In genomic region chr5:141529002-141529401, GRCh38 we compare ENCODE assay signal across 8 cellular contexts. TPM values are rescaled to one million over a fixed set of nuclear protein-coding genes. Genes with fewer than 3 reads are reported as not detected.
A peak's percentile ranks its signal among the peaks of the same experiment; 100 is the strongest.
DNase-seq lines count a peak whose midpoint lies in the region; ATAC-seq and TF ChIP-seq lines count a peak whose summit lies in the region.

No MANE protein-coding gene starts in this region.

- H3K23ac ChIP-seq in trophoblast cell (ENCODE audit: low read length) = no peak overlapping the region

- H3K79me1 ChIP-seq in trophoblast cell (ENCODE audit: low read length) = peaks cover 9% of the 10 kb centered on the region

- no peak overlapping the region for H3K18ac ChIP-seq in trophoblast cell (ENCODE audit: low read length)

- no peaks in the 10 kb centered on the region for H3K9me3 ChIP-seq in trophoblast cell (ENCODE audit: insufficient read depth, low read depth, low read length)

- no peak overlapping the region for H4K12ac ChIP-seq in trophoblast cell (ENCODE audit: low read depth, low read length)

- H3K9ac ChIP-seq in trophoblast cell (ENCODE audit: low read length) = no peak overlapping the region

- H3K4ac ChIP-seq in trophoblast cell (ENCODE audit: low read depth, low read length) = no peak overlapping the region

- ATAC-seq in GM18505 (IDR thresholded peaks at IDR 0.05; ENCODE audit: unreplicated experiment) (peak; percentile 47), HG02885 (IDR thresholded peaks at IDR 0.05; ENCODE audit: poor library complexity, unreplicated experiment) (peak; percentile 32)

- no peak overlapping the region for H2AFZ ChIP-seq in trophoblast cell (ENCODE audit: insufficient read depth, low read length, poor library complexity)

- H2BK12ac ChIP-seq in trophoblast cell (ENCODE audit: low read length) = no peak overlapping the region

- no peaks in the 10 kb centered on the region for H3K27me3 ChIP-seq in trophoblast cell (ENCODE audit: insufficient read depth, low read length)

- no peak for TF ChIP-seq POLR2A in GM18505 (IDR thresholded peaks at IDR 0.05; ENCODE audit: borderline replicate concordance, extremely low read depth, insufficient read depth, insufficient read length)

- peaks cover 1% of the 10 kb centered on the region for H3K79me2 ChIP-seq in trophoblast cell (ENCODE audit: control insufficient read depth, insufficient read depth, low read length, poor library complexity)

- H3K4me1 ChIP-seq in trophoblast cell (ENCODE audit: control insufficient read depth in 1 of 2, insufficient read depth in 2 of 2, low read length in 2 of 2) = peaks cover 6 to 11% of the 10 kb centered on the region in 2 experiments

- H3K27ac ChIP-seq in coronary artery (peak overlapping the region; percentile 77 to 85), trophoblast cell (ENCODE audit: low read depth, low read length) (no peak overlapping the region)

- DNase-seq in coronary artery (ENCODE audit: low spot score) (no peak), trophoblast cell (no peak), SK-N-DZ (ENCODE audit: low spot score) (no peak), UCSD-AML1 (lab: John Stamatoyannopoulos, UW; ENCODE audit: unreplicated experiment) (no peak), midbrain (lab: John Stamatoyannopoulos, UW) (no peak)
- DNase-seq in activated effector memory CD4-positive, alpha-beta T cell treated with anti-CD3 and anti-CD28 coated beads, Interleukin-2, amount 50 U/mL, for 16 hours = no peak

- no peak overlapping the region for H3K14ac ChIP-seq in trophoblast cell (ENCODE audit: low read length)

- no peak overlapping the region for H2AK5ac ChIP-seq in trophoblast cell (ENCODE audit: low read length)

- no CpG with 5 or more reads among the region's 5 CpGs for WGBS in trophoblast cell (ENCODE audit: extremely low coverage, insufficient coverage, insufficient read length)

- TF ChIP-seq CTCF in coronary artery (IDR thresholded peaks at IDR 0.05) = no peak

- peaks cover 35 to 40% of the 10 kb centered on the region in 2 experiments for H3K36me3 ChIP-seq in trophoblast cell (ENCODE audit: control insufficient read depth in 1 of 2, insufficient read depth in 2 of 2, low read length in 2 of 2)

- H3K4me3 ChIP-seq in coronary artery = no peak overlapping the region
- no peak overlapping the region for H3K4me3 ChIP-seq in trophoblast cell (ENCODE audit: low read depth, low read length)

- H4K91ac ChIP-seq in trophoblast cell (ENCODE audit: low read depth, low read length) = no peak overlapping the region

- H2BK5ac ChIP-seq in trophoblast cell (ENCODE audit: low read depth, low read length, poor library complexity) = peak overlapping the region; percentile 7

- H4K8ac ChIP-seq in trophoblast cell (ENCODE audit: low read depth, low read length) = no peak overlapping the region

- H2BK120ac ChIP-seq in trophoblast cell (ENCODE audit: insufficient read depth, low read length, poor library complexity) = no peak overlapping the region

- H3K4me2 ChIP-seq in trophoblast cell (ENCODE audit: low read length) = no peak overlapping the region

RNA-seq across cellular contexts. Expression of gene PCDHGC5, which starts 40.1 kb away (rescaled TPM):
- 0.85 and 0.88 TPM in 2 replicates for polyA plus RNA-seq in trophoblast cell (2013)
- polyA plus RNA-seq in SK-N-DZ (2014; cell fraction: cytosol; rRNA removed) = 0.02 and 0.43 TPM in 2 replicates
- 0.21 and 0.25 TPM in 2 replicates for polyA plus RNA-seq in SK-N-DZ (2014; cell fraction: nucleus; rRNA removed)

RNA-seq across cellular contexts. Expression of gene PCDHGC4, which starts 44.2 kb away (rescaled TPM):
- polyA plus RNA-seq in trophoblast cell (2013) = 2.5 and 3.3 TPM in 2 replicates
- 5.1 and 6.8 TPM in 2 replicates for polyA plus RNA-seq in SK-N-DZ (2014; cell fraction: cytosol; rRNA removed)
- 2.1 and 3.2 TPM in 2 replicates for polyA plus RNA-seq in SK-N-DZ (2014; cell fraction: nucleus; rRNA removed)

RNA-seq across cellular contexts. Expression of gene PCDHGC3, which starts 53.2 kb away (rescaled TPM):
- polyA plus RNA-seq in trophoblast cell (2013) = 129 and 131 TPM in 2 replicates
- 21.5 and 27.2 TPM in 2 replicates for polyA plus RNA-seq in SK-N-DZ (2014; cell fraction: cytosol; rRNA removed)
- 6.1 and 16.1 TPM in 2 replicates for polyA plus RNA-seq in SK-N-DZ (2014; cell fraction: nucleus; rRNA removed)
